1 cellular context compared by ENCODE assay signal in genomic region chr2:145108385-145108784, GRCh38.
TF ChIP-seq lines count a peak whose summit lies in the region.

No MANE protein-coding gene starts in this region.

TF ChIP-seq in HepG2, 621 proteins besides CTCF, POLR2A, EP300 and RAD21 (continued from another document):
- TF ChIP-seq MXD1 (CRISPR knock-in tag; IDR thresholded peaks at IDR 0.05) = no peak
- TF ChIP-seq, protein P1, sequence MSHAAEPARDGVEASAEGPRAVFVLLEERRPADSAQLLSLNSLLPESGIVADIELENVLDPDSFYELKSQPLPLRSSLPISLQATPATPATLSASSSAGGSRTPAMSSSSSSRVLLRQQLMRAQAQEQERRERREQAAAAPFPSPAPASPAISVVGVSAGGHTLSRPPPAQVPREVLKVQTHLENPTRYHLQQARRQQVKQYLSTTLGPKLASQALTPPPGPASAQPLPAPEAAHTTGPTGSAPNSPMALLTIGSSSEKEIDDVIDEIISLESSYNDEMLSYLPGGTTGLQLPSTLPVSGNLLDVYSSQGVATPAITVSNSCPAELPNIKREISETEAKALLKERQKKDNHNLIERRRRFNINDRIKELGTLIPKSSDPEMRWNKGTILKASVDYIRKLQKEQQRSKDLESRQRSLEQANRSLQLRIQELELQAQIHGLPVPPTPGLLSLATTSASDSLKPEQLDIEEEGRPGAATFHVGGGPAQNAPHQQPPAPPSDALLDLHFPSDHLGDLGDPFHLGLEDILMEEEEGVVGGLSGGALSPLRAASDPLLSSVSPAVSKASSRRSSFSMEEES (CRISPR knock-in tag; IDR thresholded peaks at IDR 0.05) = no peak
- TF ChIP-seq SMAD3 (CRISPR knock-in tag; IDR thresholded peaks at IDR 0.05) = no peak
- TF ChIP-seq, protein P2, sequence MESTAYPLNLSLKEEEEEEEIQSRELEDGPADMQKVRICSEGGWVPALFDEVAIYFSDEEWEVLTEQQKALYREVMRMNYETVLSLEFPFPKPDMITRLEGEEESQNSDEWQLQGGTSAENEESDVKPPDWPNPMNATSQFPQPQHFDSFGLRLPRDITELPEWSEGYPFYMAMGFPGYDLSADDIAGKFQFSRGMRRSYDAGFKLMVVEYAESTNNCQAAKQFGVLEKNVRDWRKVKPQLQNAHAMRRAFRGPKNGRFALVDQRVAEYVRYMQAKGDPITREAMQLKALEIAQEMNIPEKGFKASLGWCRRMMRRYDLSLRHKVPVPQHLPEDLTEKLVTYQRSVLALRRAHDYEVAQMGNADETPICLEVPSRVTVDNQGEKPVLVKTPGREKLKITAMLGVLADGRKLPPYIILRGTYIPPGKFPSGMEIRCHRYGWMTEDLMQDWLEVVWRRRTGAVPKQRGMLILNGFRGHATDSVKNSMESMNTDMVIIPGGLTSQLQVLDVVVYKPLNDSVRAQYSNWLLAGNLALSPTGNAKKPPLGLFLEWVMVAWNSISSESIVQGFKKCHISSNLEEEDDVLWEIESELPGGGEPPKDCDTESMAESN (CRISPR knock-in tag; conservative IDR thresholded peaks at IDR 0.05) = no peak
- TF ChIP-seq ATF5 (CRISPR knock-in tag; IDR thresholded peaks at IDR 0.05; ENCODE audit: low read depth) = no peak
- TF ChIP-seq KLF6 (CRISPR knock-in tag; IDR thresholded peaks at IDR 0.05) = no peak
- peak; percentile 67; the same call in 1 of the 2 replicates for TF ChIP-seq HNF4G (IDR thresholded peaks at IDR 0.05; ENCODE audit: borderline replicate concordance, low read depth, low read length)
- TF ChIP-seq HNF4G (CRISPR knock-in tag; IDR thresholded peaks at IDR 0.05; ENCODE audit: borderline replicate concordance, low read depth) = no peak
- TF ChIP-seq ZNF549 (CRISPR knock-in tag; IDR thresholded peaks at IDR 0.05) = no peak
- TF ChIP-seq TAF15 (IDR thresholded peaks at IDR 0.05; ENCODE audit: low read depth, low read length, poor library complexity, severe bottlenecking) = no peak
- TF ChIP-seq ZNF564 (CRISPR knock-in tag; IDR thresholded peaks at IDR 0.05) = no peak
- TF ChIP-seq NBN (conservative IDR thresholded peaks at IDR 0.05) = no peak
- TF ChIP-seq SRSF9 (IDR thresholded peaks at IDR 0.05; ENCODE audit: borderline replicate concordance, insufficient read depth, low read depth, low read length, poor library complexity, severe bottlenecking) = no peak
- no peak for TF ChIP-seq ZSCAN5A (CRISPR knock-in tag; IDR thresholded peaks at IDR 0.05; ENCODE audit: borderline replicate concordance)
- no peak; the same call in 1 of the 2 replicates for TF ChIP-seq NR2F6 (IDR thresholded peaks at IDR 0.05)
- peak; percentile 52; the same call in 1 of the 2 replicates for TF ChIP-seq NR2F6 (CRISPR knock-in tag; IDR thresholded peaks at IDR 0.05)
- TF ChIP-seq ZKSCAN5 (CRISPR knock-in tag; IDR thresholded peaks at IDR 0.05) = 0 out of 2 replicates have a peak, but pooled peaks have one; percentile 37
- TF ChIP-seq ZNF143 (CRISPR knock-in tag; IDR thresholded peaks at IDR 0.05) = no peak
- TF ChIP-seq RARA (CRISPR knock-in tag; IDR thresholded peaks at IDR 0.05) = no peak
